ENCODE assay signal across 8 cellular contexts in the genomic region with DNA sequence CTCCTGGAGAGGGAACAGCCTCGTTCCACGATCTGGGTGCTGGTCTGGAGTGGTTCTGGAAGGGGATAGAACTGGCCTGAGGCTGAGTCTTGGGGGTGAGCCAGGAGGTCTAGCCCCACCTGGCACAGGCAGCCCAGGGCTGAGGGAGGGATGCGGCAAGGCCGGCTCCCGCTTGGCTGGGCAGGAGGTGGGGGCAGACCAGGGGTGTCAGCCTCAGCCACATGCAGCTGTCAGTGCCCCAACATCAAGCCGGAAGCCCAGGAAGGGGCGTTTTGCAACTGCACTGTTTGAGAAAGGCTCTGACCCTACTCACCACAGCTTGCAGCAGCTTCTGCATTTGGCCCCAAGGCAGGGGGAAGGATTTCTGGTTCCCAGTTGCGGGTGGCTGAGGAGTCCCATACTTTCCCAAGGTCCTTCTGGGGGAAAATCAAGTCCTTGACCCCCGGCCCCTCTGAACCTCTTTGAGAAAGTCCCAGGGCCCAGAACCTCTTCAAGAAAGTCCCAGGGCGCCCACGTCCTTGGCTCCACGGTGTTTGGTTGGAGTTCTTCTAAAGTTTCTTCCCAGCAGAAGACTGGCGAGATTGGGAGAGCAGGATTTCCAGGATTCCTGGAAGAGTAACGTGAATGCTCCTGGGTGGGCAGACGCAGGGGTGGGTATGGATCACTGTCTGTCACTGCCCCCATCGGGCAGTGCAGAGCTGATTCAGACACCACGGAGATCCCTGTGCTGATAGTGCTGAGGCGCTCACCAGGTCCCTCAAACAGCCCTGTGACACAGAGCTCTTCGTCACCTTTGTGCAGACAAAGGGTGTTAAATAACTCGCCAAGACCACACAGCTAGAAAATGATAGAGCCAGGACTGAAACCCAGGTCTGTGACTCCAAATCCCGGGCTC. TPM values are rescaled to one million over a fixed set of nuclear protein-coding genes. Genes with fewer than 3 reads are reported as not detected.
A peak's percentile ranks its signal among the peaks of the same experiment; 100 is the strongest.
DNase-seq lines count a peak whose midpoint lies in the region; ATAC-seq and TF ChIP-seq lines count a peak whose summit lies in the region.

No MANE protein-coding gene starts in this region.

- H3K9me3 ChIP-seq in DND-41 (ENCODE audit: insufficient read depth, low read length, severe bottlenecking): no peaks in the 10 kb centered on the region

- H4K20me1 ChIP-seq in DND-41 (ENCODE audit: insufficient read depth, low read length): peaks cover 69% of the 10 kb centered on the region

- ATAC-seq in DND-41 (ENCODE audit: insufficient read depth, low read depth): no peak
- peak; percentile 43 for ATAC-seq in GM21526 (IDR thresholded peaks at IDR 0.05; ENCODE audit: low FRiP score, unreplicated experiment)

- H3K4me2 ChIP-seq in DND-41 (ENCODE audit: insufficient read depth, low read length): peak overlapping the region; percentile 85

- DNase-seq in DND-41: peak; percentile 24
- DNase-seq in M059J (ENCODE audit: low read depth): peak; percentile 56
- DNase-seq in activated CD8-positive, alpha-beta memory T cell treated with anti-CD3 and anti-CD28 coated beads, Interleukin-2, amount 50 U/mL, for 4 hours: peak; percentile 51
- peak; percentile 37 for DNase-seq in fibroblast of peridontal ligament (ENCODE audit: extremely low read depth)
- peak; percentile 55 for DNase-seq in pons (ENCODE audit: low spot score)
- no peak for DNase-seq in NCI-H1417 (lab: John Stamatoyannopoulos, UW)
- no peak for DNase-seq in DMS153 (lab: John Stamatoyannopoulos, UW)

- H3K27ac ChIP-seq in DND-41 (ENCODE audit: low read length): no peak overlapping the region

- peaks cover 16% of the 10 kb centered on the region for H3K79me2 ChIP-seq in DND-41 (ENCODE audit: insufficient read depth, low read length)

- no peak overlapping the region for H2AFZ ChIP-seq in DND-41 (ENCODE audit: low read depth, low read length)

- peak overlapping the region; percentile 86; the same call in 1 of the 2 replicates for H3K9ac ChIP-seq in DND-41 (ENCODE audit: low read depth, low read length)

- TF ChIP-seq CTCF in DND-41 (IDR thresholded peaks at IDR 0.05; ENCODE audit: borderline replicate concordance, extremely low read depth, low read length, poor library complexity, severe bottlenecking): no peak

- peaks cover 17% of the 10 kb centered on the region for H3K27me3 ChIP-seq in DND-41 (ENCODE audit: insufficient read depth, low read length, poor library complexity)

- H3K4me1 ChIP-seq in DND-41 (ENCODE audit: insufficient read depth, low read length): peaks cover 40% of the 10 kb centered on the region

- H3K36me3 ChIP-seq in DND-41 (ENCODE audit: insufficient read depth, low read length): peaks cover 9% of the 10 kb centered on the region; the same call in 1 of the 2 replicates

- H3K4me3 ChIP-seq in DND-41 (ENCODE audit: low read depth in 1 of 2, low read length in 2 of 2): peak overlapping the region in 1 of 2 experiments; percentile 80; a peak in 2 of 4 replicates

RNA-seq across cellular contexts. Expression of a gene that starts 2.2 kb away (rescaled TPM):
- 70.7 and 107 TPM in 2 replicates for total RNA-seq in M059J (2014; rRNA removed; shearing (Covaris generic))

RNA-seq across cellular contexts. Expression of a gene that starts 26.4 kb away (rescaled TPM):
- total RNA-seq in M059J (2014; rRNA removed; shearing (Covaris generic)): 0.15 TPM in 1 of 2 replicates, not detected in the other

RNA-seq across cellular contexts. Expression of a gene that starts 44.7 kb away (rescaled TPM):
- total RNA-seq in M059J (2014; rRNA removed; shearing (Covaris generic)): not detected in 2 replicates

Comparison
In these comparisons a context has a peak if more than half of its experiments do, and no peak if none do; other contexts are left out.
1. DNase-seq: peak in DND-41 (single experiment), M059J (single experiment), activated CD8-positive, alpha-beta memory T cell treated with anti-CD3 and anti-CD28 coated beads, Interleukin-2, amount 50 U/mL, for 4 hours (single experiment), fibroblast of peridontal ligament (single experiment) and pons (single experiment); none in NCI-H1417 (0 of 3) and DMS153 (single experiment).